Comparison of ENCODE assay signal across 1 cellular context in the genomic region with DNA sequence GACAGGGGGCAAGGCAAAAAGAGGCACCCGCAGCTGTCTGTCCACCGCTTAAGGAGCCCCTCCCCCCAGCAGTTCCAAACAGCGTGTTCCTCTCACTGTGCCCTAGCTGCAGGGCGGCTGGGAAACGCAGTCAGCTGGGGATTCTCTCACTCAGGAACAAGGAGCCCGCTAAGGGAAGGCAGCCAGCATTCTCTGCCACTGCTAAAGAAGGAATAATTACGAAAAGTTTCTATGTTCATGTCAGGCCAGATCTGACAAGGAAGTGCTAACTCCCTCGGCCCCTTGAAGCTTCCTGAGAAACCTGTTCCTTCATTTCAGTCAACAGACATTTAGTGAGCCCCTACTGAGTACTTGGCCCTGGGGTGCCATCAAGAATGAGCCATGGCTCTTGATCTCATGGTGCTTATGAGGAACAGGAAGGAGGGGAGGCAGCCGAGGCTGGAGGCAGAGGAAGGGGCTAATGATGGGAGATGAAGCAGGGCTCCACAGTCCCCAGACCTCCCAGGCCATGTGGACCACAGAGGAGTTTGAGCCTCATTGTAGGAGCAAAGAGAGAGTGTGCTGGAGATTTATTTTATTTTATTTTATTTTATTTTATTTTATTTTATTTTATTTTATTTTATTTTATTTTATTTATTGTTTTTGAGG.
TF ChIP-seq lines count a peak whose summit lies in the region.

No MANE protein-coding gene starts in this region.

TF ChIP-seq in A549, 52 proteins besides CTCF, POLR2A, EP300 and RAD21 (continued from another document):
- TF ChIP-seq, protein P1, sequence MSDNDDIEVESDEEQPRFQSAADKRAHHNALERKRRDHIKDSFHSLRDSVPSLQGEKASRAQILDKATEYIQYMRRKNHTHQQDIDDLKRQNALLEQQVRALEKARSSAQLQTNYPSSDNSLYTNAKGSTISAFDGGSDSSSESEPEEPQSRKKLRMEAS (IDR thresholded peaks at IDR 0.05): no peak
- TF ChIP-seq JUN (IDR thresholded peaks at IDR 0.05): no peak
- no peak for TF ChIP-seq HOXB5 (CRISPR knock-in tag; IDR thresholded peaks at IDR 0.05)
- no peak for TF ChIP-seq NR3C1 (IDR thresholded peaks at IDR 0.05)
- no peak for TF ChIP-seq HDAC2 (IDR thresholded peaks at IDR 0.05)
